ENCODE assay signal across 7 cellular contexts in genomic region chr20:46994341-46994740, GRCh38.
DNase-seq lines count a peak whose midpoint lies in the region; ATAC-seq and TF ChIP-seq lines count a peak whose summit lies in the region.

No MANE protein-coding gene starts in this region.

- CTCF ChIA-PET in activated CD8-positive, alpha-beta memory T cell treated with anti-CD3 and anti-CD28 coated beads, Interleukin-2, amount 10 ng/mL, durations not matched to agents 7 days and 5 days (lab: Charles Lee), result interaction anchor here (0.7 to 1.2 kb wide), 2 partner anchors 14 to 42 kb away, joined by 3 to 4 read pairs; no protein-coding TSS in a partner anchor

- no peak overlapping the region for H2BK12ac ChIP-seq in H9 (ENCODE audit: insufficient read length, low read depth, low read length)

- no peak overlapping the region for H3K14ac ChIP-seq in H9 (ENCODE audit: insufficient read depth, low read length)

- no peak overlapping the region for H2BK5ac ChIP-seq in H9 (ENCODE audit: insufficient read length, low read length)

- H3K36me3 Mint-ChIP-seq in activated CD8-positive, alpha-beta memory T cell treated with anti-CD3 and anti-CD28 coated beads, Interleukin-2, amount 10 ng/mL, durations not matched to agents 7 days and 5 days, result peaks cover 3% of the 10 kb centered on the region
- H3K36me3 Mint-ChIP-seq in H9 (ENCODE audit: insufficient read depth in 1 of 3, low read depth in 3 of 3), result peaks cover 0 to 7% (median 0%) of the 10 kb centered on the region in 3 experiments; a peak in 2 of 7 replicates

- H3K23ac ChIP-seq in H9 (ENCODE audit: insufficient read length, low read depth, low read length), result no peak overlapping the region

- peaks cover 57% of the 10 kb centered on the region for H3K4me1 Mint-ChIP-seq in activated CD8-positive, alpha-beta memory T cell treated with anti-CD3 and anti-CD28 coated beads, Interleukin-2, amount 10 ng/mL, durations not matched to agents 7 days and 5 days
- peaks cover 85 to 92% of the 10 kb centered on the region in 2 experiments for H3K4me1 Mint-ChIP-seq in H9

- no peak overlapping the region for H3K27ac ChIP-seq in H9 (ENCODE audit: insufficient read length, low read depth, low read length)
- no peak overlapping the region for H3K27ac ChIP-seq in aorta (ENCODE audit: low read depth in 1 of 2, low read length in 2 of 2)

- H3K79me2 ChIP-seq in H9 (ENCODE audit: insufficient read depth, low read length), result no peaks in the 10 kb centered on the region

- H3K4me1 ChIP-seq in H9 (ENCODE audit: insufficient read depth, low read length), result peaks cover 6% of the 10 kb centered on the region; the same call in 1 of the 2 replicates
- no peaks in the 10 kb centered on the region for H3K4me1 ChIP-seq in aorta (ENCODE audit: control insufficient read depth in 1 of 2, insufficient read depth in 2 of 2, low read length in 2 of 2)

- ATAC-seq in GM19025 (IDR thresholded peaks at IDR 0.05; ENCODE audit: low read depth, unreplicated experiment) (peak; percentile 99), HG02981 (IDR thresholded peaks at IDR 0.05; ENCODE audit: unreplicated experiment) (peak; percentile 92), aorta (ENCODE audit: low FRiP score) (no peak)
- peak; percentile 93 for ATAC-seq in activated CD8-positive, alpha-beta memory T cell treated with anti-CD3 and anti-CD28 coated beads, Interleukin-2, amount 10 ng/mL, durations not matched to agents 7 days and 5 days

- no peaks in the 10 kb centered on the region for H3K9me3 ChIP-seq in H9 (ENCODE audit: control insufficient read depth, low read depth, low read length)
- H3K9me3 ChIP-seq in aorta (ENCODE audit: control insufficient read depth, low read length), result no peaks in the 10 kb centered on the region

- H3K27ac Mint-ChIP-seq in activated CD8-positive, alpha-beta memory T cell treated with anti-CD3 and anti-CD28 coated beads, Interleukin-2, amount 10 ng/mL, durations not matched to agents 7 days and 5 days, result peak overlapping the region; percentile 92
- no peak overlapping the region for H3K27ac Mint-ChIP-seq in H9

- H3K4me3 Mint-ChIP-seq in activated CD8-positive, alpha-beta memory T cell treated with anti-CD3 and anti-CD28 coated beads, Interleukin-2, amount 10 ng/mL, durations not matched to agents 7 days and 5 days, result peak overlapping the region; percentile 67
- H3K4me3 Mint-ChIP-seq in H9, result no peak overlapping the region

- no peaks in the 10 kb centered on the region for H3K9me3 Mint-ChIP-seq in activated CD8-positive, alpha-beta memory T cell treated with anti-CD3 and anti-CD28 coated beads, Interleukin-2, amount 10 ng/mL, durations not matched to agents 7 days and 5 days (ENCODE audit: low read depth)
- H3K9me3 Mint-ChIP-seq in H9, result no peaks in the 10 kb centered on the region; a peak in 2 of 5 replicates

- TF ChIP-seq CTCF in H9 (conservative IDR thresholded peaks at IDR 0.05), result no peak

- no peak overlapping the region for H3K4ac ChIP-seq in H9 (ENCODE audit: low read depth, low read length)

- H4K8ac ChIP-seq in H9 (replicated peaks; ENCODE audit: insufficient read length, low read depth, low read length), result no peak overlapping the region

- no peaks in the 10 kb centered on the region for H3K36me3 ChIP-seq in aorta (ENCODE audit: control insufficient read depth in 1 of 2, insufficient read depth in 2 of 2, low read length in 1 of 2)

- H2BK120ac ChIP-seq in H9 (ENCODE audit: low read depth, low read length, poor library complexity, severe bottlenecking), result no peak overlapping the region

- H3K9ac ChIP-seq in H9 (ENCODE audit: extremely low read depth, insufficient read length, low read length), result no peak overlapping the region

- no CpG with 5 or more reads among the region's 5 CpGs for WGBS in H9 (ENCODE audit: extremely low coverage, insufficient read length, low lambda C conversion rate)
- WGBS in aorta, 2 donors, result 60 to 62% methylated on average over 5 of the region's 5 CpGs

- no peaks in the 10 kb centered on the region for H3K23me2 ChIP-seq in H9 (ENCODE audit: insufficient read length, low read depth, low read length, poor library complexity, severe bottlenecking)

- H3K27me3 ChIP-seq in H9 (ENCODE audit: insufficient read depth, low read length) (no peaks in the 10 kb centered on the region), aorta (ENCODE audit: control insufficient read depth in 1 of 2, insufficient read depth in 2 of 2, low read length in 1 of 2) (no peaks in the 10 kb centered on the region)

- no peaks in the 10 kb centered on the region for H4K20me1 ChIP-seq in H9 (ENCODE audit: control insufficient read depth, insufficient read depth, insufficient read length)

- H3K56ac ChIP-seq in H9 (ENCODE audit: insufficient read length, low read depth, low read length), result no peak overlapping the region

- H3K18ac ChIP-seq in H9 (ENCODE audit: insufficient read length, low read depth, low read length), result no peak overlapping the region

- H3K79me1 ChIP-seq in H9 (ENCODE audit: insufficient read depth, low read depth, low read length, poor library complexity, severe bottlenecking), result no peaks in the 10 kb centered on the region

- no peak overlapping the region for H2AK5ac ChIP-seq in H9 (ENCODE audit: insufficient read length, low read length)

- DNase-seq in activated CD8-positive, alpha-beta memory T cell treated with anti-CD3 and anti-CD28 coated beads, Interleukin-2, amount 10 ng/mL, durations not matched to agents 7 days and 5 days, result peak; percentile 91
- DNase-seq in stimulated activated CD4-positive, alpha-beta T cell treated with anti-CD3 and anti-CD28 coated beads, Interleukin-4, amount 100 ng/mL, for 1 hour, result peak; percentile 36
- no peak for DNase-seq in H9
- no peak for DNase-seq in NCI-H2171 treated with DMSO at 0.1 percent for 48 hours (lab: John Stamatoyannopoulos, UW)
- no peak for DNase-seq in aorta

- no peak overlapping the region for H3K4me3 ChIP-seq in aorta (ENCODE audit: low read length in 2 of 2)

- H3K27me3 Mint-ChIP-seq in activated CD8-positive, alpha-beta memory T cell treated with anti-CD3 and anti-CD28 coated beads, Interleukin-2, amount 10 ng/mL, durations not matched to agents 7 days and 5 days, result peaks cover 19% of the 10 kb centered on the region
- H3K27me3 Mint-ChIP-seq in H9 (ENCODE audit: low read depth), result peaks cover 3% of the 10 kb centered on the region; the same call in 1 of the 2 replicates

- intact Hi-C loops in aorta (cut with DNase I), result no loop called here

- no peak overlapping the region for H4K91ac ChIP-seq in H9 (ENCODE audit: insufficient read length, low read depth, low read length)

- H4K5ac ChIP-seq in H9 (ENCODE audit: insufficient read length, low read depth, low read length), result no peak overlapping the region

- H3K4me2 ChIP-seq in H9 (ENCODE audit: insufficient read depth, insufficient read length, low read length), result no peak overlapping the region

- no peak overlapping the region for H2AFZ ChIP-seq in H9 (ENCODE audit: low read length)

- H2BK15ac ChIP-seq in H9 (ENCODE audit: low read depth, low read length), result no peak overlapping the region

- H2BK20ac ChIP-seq in H9 (ENCODE audit: low read depth, low read length, poor library complexity, severe bottlenecking), result no peak overlapping the region

- H3T11ph ChIP-seq in H9 (ENCODE audit: low read length), result no peak overlapping the region

Comparison
In these comparisons a context has a peak if more than half of its experiments do, and no peak if none do; other contexts are left out.
1. DNase-seq: peak in activated CD8-positive, alpha-beta memory T cell treated with anti-CD3 and anti-CD28 coated beads, Interleukin-2, amount 10 ng/mL, durations not matched to agents 7 days and 5 days (single experiment) and stimulated activated CD4-positive, alpha-beta T cell treated with anti-CD3 and anti-CD28 coated beads, Interleukin-4, amount 100 ng/mL, for 1 hour (single experiment); none in H9 (single experiment), NCI-H2171 treated with DMSO at 0.1 percent for 48 hours (single experiment) and aorta (0 of 2).